In the genomic region with DNA sequence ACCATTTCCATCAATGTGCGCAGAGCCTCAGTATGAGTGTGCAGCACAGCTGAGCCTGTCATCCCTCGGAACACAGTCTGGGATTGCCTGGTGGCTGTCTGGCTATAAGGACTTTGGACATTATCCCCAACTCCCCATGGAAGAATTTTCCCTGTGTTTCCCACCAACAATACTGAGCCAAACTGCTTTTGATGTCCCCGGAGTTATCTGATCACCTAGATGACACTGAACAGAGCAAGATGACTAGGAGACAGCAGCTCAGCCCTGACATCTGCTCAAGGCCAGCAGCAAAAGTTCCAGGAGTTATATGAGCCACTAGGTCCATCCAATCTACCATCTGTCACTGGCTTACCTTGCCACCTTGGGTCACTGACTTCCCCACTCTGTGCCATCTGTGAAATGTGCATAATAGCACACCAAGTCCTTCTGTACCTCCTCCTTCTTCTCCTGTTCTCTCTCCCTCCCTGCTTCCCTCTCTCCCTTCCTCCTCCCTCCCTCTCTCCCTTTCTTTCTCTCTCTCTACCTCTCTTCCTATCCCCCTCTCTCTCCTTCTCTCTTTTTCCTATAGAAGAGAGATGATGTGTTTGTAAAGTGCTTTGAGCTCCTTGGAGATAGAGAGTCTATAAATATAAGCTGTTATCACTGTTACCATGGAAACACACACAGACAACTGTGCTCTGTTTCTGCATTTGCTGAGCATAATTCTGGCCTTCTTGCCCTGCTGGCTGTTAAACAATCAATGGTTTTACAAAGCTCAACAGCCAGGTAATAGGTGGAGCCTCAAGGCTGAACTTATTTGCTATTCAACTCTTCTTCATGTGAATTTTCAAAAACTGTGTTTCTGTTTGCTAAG, we compare ENCODE assay signal across 9 cellular contexts. TPM values are rescaled to one million over a fixed set of nuclear protein-coding genes. Genes with fewer than 3 reads are reported as not detected.
DNase-seq lines count a peak whose midpoint lies in the region; ATAC-seq, FAIRE-seq and TF ChIP-seq lines count a peak whose summit lies in the region.
"Had no signal": no experiment of that assay in that cellular context is flagged by ENCODE, and none has a peak within 500 bp of the region (broad histone marks: within the 10 kb centered on the region; RNA-seq: fewer than 3 reads in every experiment).

No MANE protein-coding gene starts in this region.

- H3K27me3 Mint-ChIP-seq in stimulated activated naive B cell treated with anti-CD40 and anti-IgM and Interleukin-4, amounts not matched to agents 10 μg/mL and 1 μg/mL and 100 μg/mL, for 72 hours, result peaks cover 7 to 18% of the 10 kb centered on the region in 2 donors

- peaks cover 5 to 15% of the 10 kb centered on the region in 2 donors for H3K4me1 Mint-ChIP-seq in stimulated activated naive B cell treated with anti-CD40 and anti-IgM and Interleukin-4, amounts not matched to agents 10 μg/mL and 1 μg/mL and 100 μg/mL, for 72 hours

- H3K9ac ChIP-seq in mucosa of rectum (ENCODE audit: low read depth in 1 of 2, low read length in 2 of 2), result no peak overlapping the region

- FAIRE-seq in GM18507 (lab: Jason Lieb, UNC), result peak; percentile 33

- H3K36me3 Mint-ChIP-seq in stimulated activated naive B cell treated with anti-CD40 and anti-IgM and Interleukin-4, amounts not matched to agents 10 μg/mL and 1 μg/mL and 100 μg/mL, for 72 hours, result no peaks in the 10 kb centered on the region

- H3K9me3 ChIP-seq in mucosa of rectum (ENCODE audit: control insufficient read depth in 2 of 2, low read length in 2 of 2), result no peaks in the 10 kb centered on the region

- H3K27ac ChIP-seq in dorsolateral prefrontal cortex (peak overlapping the region; percentile 50 to 99 (median 92)), mucosa of rectum (ENCODE audit: low read depth in 2 of 2, low read length in 2 of 2) (peak overlapping the region; percentile 4 to 46)

- H3K36me3 ChIP-seq in mucosa of rectum (ENCODE audit: control insufficient read depth in 2 of 2, insufficient read depth in 2 of 2, low read length in 2 of 2), result no peaks in the 10 kb centered on the region

- no peak for TF ChIP-seq CTCF in dorsolateral prefrontal cortex (IDR thresholded peaks at IDR 0.05 in 54 of 56, conservative IDR thresholded peaks at IDR 0.05 in 2 of 56; ENCODE audit: low read depth in 1 of 56, partially characterized antibody in 56 of 56)

- H3K9me3 Mint-ChIP-seq in stimulated activated naive B cell treated with anti-CD40 and anti-IgM and Interleukin-4, amounts not matched to agents 10 μg/mL and 1 μg/mL and 100 μg/mL, for 72 hours, result no peaks in the 10 kb centered on the region
- H3K9me3 Mint-ChIP-seq: activated B cell treated with CpG ODN at 0.5 μM for 24 hours had no signal

- H3K27me3 ChIP-seq in dorsolateral prefrontal cortex, result no peaks in the 10 kb centered on the region
- H3K27me3 ChIP-seq in mucosa of rectum (ENCODE audit: control insufficient read depth in 2 of 2, insufficient read depth in 2 of 2, low read length in 2 of 2), result no peaks in the 10 kb centered on the region

- no peak for DNase-seq in GM18507 (ENCODE audit: extremely low spot score, insufficient read length, low read depth)
- peak; percentile 97 for DNase-seq in NCI-H524 treated with DMSO at 0.1 percent for 48 hours (lab: John Stamatoyannopoulos, UW)
- DNase-seq in dorsolateral prefrontal cortex, result peak in 1 of 10 donors; percentile 55
- no peak for DNase-seq in stimulated activated naive B cell treated with anti-CD40 and anti-IgM and Interleukin-4, amounts not matched to agents 10 μg/mL and 1 μg/mL and 100 μg/mL, for 72 hours
- no peak for DNase-seq in amniotic stem cell (lab: John Stamatoyannopoulos, UW)
- no peak for DNase-seq in NCI-H2029 (lab: John Stamatoyannopoulos, UW)
- DNase-seq: activated B cell treated with CpG ODN at 0.5 μM for 24 hours had no signal

- H3K27ac Mint-ChIP-seq in stimulated activated naive B cell treated with anti-CD40 and anti-IgM and Interleukin-4, amounts not matched to agents 10 μg/mL and 1 μg/mL and 100 μg/mL, for 72 hours, result no peak overlapping the region
- H3K27ac Mint-ChIP-seq: activated B cell treated with CpG ODN at 0.5 μM for 24 hours had no signal

- intact Hi-C loops in dorsolateral prefrontal cortex (cut with DNase I), result loop anchor here in 1 of 2 donors (5.0 kb wide), 1 partner anchor 85 kb away; no protein-coding TSS in a partner anchor

- no peak overlapping the region for H3K4me3 Mint-ChIP-seq in stimulated activated naive B cell treated with anti-CD40 and anti-IgM and Interleukin-4, amounts not matched to agents 10 μg/mL and 1 μg/mL and 100 μg/mL, for 72 hours
- H3K4me3 Mint-ChIP-seq: activated B cell treated with CpG ODN at 0.5 μM for 24 hours had no signal

- ATAC-seq in stimulated activated naive B cell treated with anti-CD40 and anti-IgM and Interleukin-4, amounts not matched to agents 10 μg/mL and 1 μg/mL and 100 μg/mL, for 72 hours (replicated peaks), result no peak
- ATAC-seq in GM18868 (IDR thresholded peaks at IDR 0.05; ENCODE audit: unreplicated experiment), result no peak

- H3K4me3 ChIP-seq in dorsolateral prefrontal cortex (peak overlapping the region in 11 of 59 donors; percentile 7 to 33 (median 14)), mucosa of rectum (ENCODE audit: low read length in 2 of 2) (no peak overlapping the region)

- H3K4me1 ChIP-seq in mucosa of rectum (ENCODE audit: control insufficient read depth in 2 of 2, insufficient read depth in 2 of 2, low read length in 2 of 2), result peaks cover 7 to 14% of the 10 kb centered on the region in 2 donors

RNA-seq across cellular contexts. Expression of a gene that starts 19.7 kb away (rescaled TPM):
- total RNA-seq in dorsolateral prefrontal cortex, result 1,000 to 10,000 TPM in 2 of 120 experiments, 100 to 1,000 TPM in 118; 155 to 1,070 (median 769) TPM
